Comparison of ENCODE assay signal across 11 cellular contexts in the genomic region with DNA sequence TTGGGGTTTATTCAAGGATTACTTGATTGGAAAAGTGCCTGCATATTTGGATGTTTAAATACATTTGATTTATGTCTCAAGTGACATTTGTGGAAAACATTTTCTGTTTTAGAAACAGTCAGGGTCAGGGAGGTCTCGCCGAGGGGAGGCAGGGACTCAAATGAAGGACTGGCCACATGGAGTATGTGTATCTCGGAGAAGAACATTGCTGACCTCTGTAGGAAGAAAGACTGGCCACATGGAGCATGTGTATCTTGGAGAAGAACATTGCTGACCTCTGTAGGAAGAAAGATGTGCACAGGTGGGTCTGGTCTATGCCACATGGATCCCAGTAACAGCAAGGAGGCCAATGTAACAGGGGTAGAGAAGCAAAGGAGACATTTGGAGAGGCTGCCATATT.
DNase-seq lines count a peak whose midpoint lies in the region; ATAC-seq, FAIRE-seq and TF ChIP-seq lines count a peak whose summit lies in the region.
"Had no signal": no experiment of that assay in that cellular context is flagged by ENCODE, and none has a peak within 500 bp of the region (broad histone marks: within the 10 kb centered on the region; RNA-seq: fewer than 3 reads in every experiment).

No MANE protein-coding gene starts in this region.

- H3K9me3 Mint-ChIP-seq in Calu3 (ENCODE audit: low read depth, unreplicated experiment) (peaks cover 9% of the 10 kb centered on the region), chondrocyte (ENCODE audit: low read depth) (peaks cover 10% of the 10 kb centered on the region)

- H3K4me3 Mint-ChIP-seq in Calu3 (ENCODE audit: low read depth, unreplicated experiment) (no peak overlapping the region), chondrocyte (ENCODE audit: unreplicated experiment) (no peak overlapping the region)

- FAIRE-seq in GM12891 (lab: Jason Lieb, UNC): no peak
- FAIRE-seq: D721Med had no signal

- ATAC-seq in mucosa of descending colon (peak; percentile 49), GM18907 (IDR thresholded peaks at IDR 0.05; ENCODE audit: unreplicated experiment) (no peak)

- intact Hi-C loops in Calu3 (cut with micrococcal nuclease; ENCODE audit: unreplicated experiment): no loop called here
- intact Hi-C loops in mucosa of descending colon (cut with DNase I, micrococcal nuclease): no loop called here

- no peaks in the 10 kb centered on the region for H3K4me1 ChIP-seq in mucosa of descending colon (ENCODE audit: low read depth)

- H3K4me3 ChIP-seq in mucosa of descending colon: no peak overlapping the region

- no peaks in the 10 kb centered on the region for H3K27me3 Mint-ChIP-seq in Calu3 (ENCODE audit: unreplicated experiment)
- H3K27me3 Mint-ChIP-seq in chondrocyte (ENCODE audit: low read depth): no peaks in the 10 kb centered on the region

- DNase-seq in Calu3: peak; percentile 6
- peak; percentile 52 for DNase-seq in NCI-H69 (lab: John Stamatoyannopoulos, UW)
- DNase-seq in chondrocyte (ENCODE audit: low spot score): no peak
- DNase-seq in mucosa of descending colon: no peak
- DNase-seq in NAMALWA (ENCODE audit: low spot score): no peak
- DNase-seq in activated gamma-delta T cell (lab: John Stamatoyannopoulos, UW): no peak
- DNase-seq in GM12891 (ENCODE audit: insufficient read length, low spot score): no peak
- DNase-seq: activated CD8-positive, alpha-beta memory T cell treated with anti-CD3 and anti-CD28 coated beads, Interleukin-2, amount 50 U/mL, for 4 hours; caudate nucleus had no signal

- CTCF ChIA-PET in Calu3 (lab: Charles Lee): no interaction called here

- no TSS peak for BruUV-seq in Calu3 (replicated peaks; lab: Mats Ljungman, UMichigan)

- TF ChIP-seq POLR2A in GM12891 (IDR thresholded peaks at IDR 0.05; ENCODE audit: low read depth, low read length): no peak

- no peaks in the 10 kb centered on the region for H3K36me3 ChIP-seq in mucosa of descending colon (ENCODE audit: low read depth)

- no peaks in the 10 kb centered on the region for H3K9me3 ChIP-seq in mucosa of descending colon

- no peaks in the 10 kb centered on the region for H3K36me3 Mint-ChIP-seq in Calu3 (ENCODE audit: insufficient read depth, unreplicated experiment)
- peaks cover 7% of the 10 kb centered on the region for H3K36me3 Mint-ChIP-seq in chondrocyte (ENCODE audit: low read depth)

- no peaks in the 10 kb centered on the region for H3K4me1 Mint-ChIP-seq in Calu3 (ENCODE audit: low read depth, unreplicated experiment)
- peaks cover 36% of the 10 kb centered on the region for H3K4me1 Mint-ChIP-seq in chondrocyte (ENCODE audit: low read depth)

- no peak overlapping the region for H3K27ac Mint-ChIP-seq in Calu3 (ENCODE audit: unreplicated experiment)
- no peak overlapping the region for H3K27ac Mint-ChIP-seq in chondrocyte (ENCODE audit: unreplicated experiment)

- no peak for TF ChIP-seq CTCF in Calu3 (IDR thresholded peaks at IDR 0.05; ENCODE audit: unreplicated experiment)
- peak; percentile 77 for TF ChIP-seq CTCF in chondrocyte (IDR thresholded peaks at IDR 0.05)
- no peak for TF ChIP-seq CTCF in mucosa of descending colon (IDR thresholded peaks at IDR 0.05)

TF ChIP-seq in GM12891, 5 proteins besides CTCF, POLR2A, EP300 and RAD21:
- TF ChIP-seq POLR2AphosphoS5 (IDR thresholded peaks at IDR 0.05; ENCODE audit: low read depth, low read length): no peak
TF ChIP-seq in GM12891: peak in this region for 0.

Comparison
In these comparisons a context has a peak if more than half of its experiments do, and no peak if none do; other contexts are left out.
1. DNase-seq: peak in Calu3 (single experiment) and NCI-H69 (single experiment); none in chondrocyte (single experiment), mucosa of descending colon (0 of 3), NAMALWA (single experiment), activated gamma-delta T cell (single experiment) and GM12891 (single experiment).